2 cellular contexts compared by ENCODE assay signal in genomic region chr6:113565306-113565705, GRCh38.
TF ChIP-seq lines count a peak whose summit lies in the region.

No MANE protein-coding gene starts in this region.

TF ChIP-seq in GM23338, 12 proteins besides CTCF, POLR2A, EP300 and RAD21 (continued from another document):
- TF ChIP-seq REST (IDR thresholded peaks at IDR 0.05; ENCODE audit: unreplicated experiment) (no peak), EZH2 (IDR thresholded peaks at IDR 0.05; ENCODE audit: low read depth, unreplicated experiment) (no peak), ZNF114 (CRISPR knock-in tag; IDR thresholded peaks at IDR 0.05) (no peak), CREB1 (CRISPR knock-in tag; IDR thresholded peaks at IDR 0.05; ENCODE audit: low read depth) (no peak), EZH2phosphoT487 (IDR thresholded peaks at IDR 0.05; ENCODE audit: unreplicated experiment) (no peak), POLR2AphosphoS5 (IDR thresholded peaks at IDR 0.05; ENCODE audit: low read depth) (no peak), ZNF462 (CRISPR knock-in tag; IDR thresholded peaks at IDR 0.05) (no peak), ZNF331 (CRISPR knock-in tag; IDR thresholded peaks at IDR 0.05; ENCODE audit: low read depth) (no peak), NANOG (IDR thresholded peaks at IDR 0.05; ENCODE audit: borderline replicate concordance) (no peak), ETS1 (IDR thresholded peaks at IDR 0.05) (no peak)

TF ChIP-seq in GM12878, 131 proteins besides CTCF, POLR2A, EP300 and RAD21 (continued from another document):
- TF ChIP-seq ZBTB4 (CRISPR knock-in tag; IDR thresholded peaks at IDR 0.05) (no peak), PAX5 (IDR thresholded peaks at IDR 0.05; ENCODE audit: borderline replicate concordance, low read depth, low read length) (no peak), BCL11A (IDR thresholded peaks at IDR 0.05; ENCODE audit: low read depth, low read length) (no peak), ZNF384 (IDR thresholded peaks at IDR 0.05; ENCODE audit: borderline replicate concordance, low read depth, low read length) (no peak), KAT2A (conservative IDR thresholded peaks at IDR 0.05; ENCODE audit: control insufficient read depth, low read depth, low read length) (no peak), NR2C1 (IDR thresholded peaks at IDR 0.05) (no peak), SRF (IDR thresholded peaks at IDR 0.05; ENCODE audit: low read depth in 2 of 2, low read length in 2 of 2) (no peak), REST (IDR thresholded peaks at IDR 0.05; ENCODE audit: low read depth, low read length) (no peak), MTA3 (IDR thresholded peaks at IDR 0.05; ENCODE audit: borderline replicate concordance, low read length) (no peak), IKZF2 (IDR thresholded peaks at IDR 0.05) (no peak), PRDM15 (CRISPR knock-in tag; IDR thresholded peaks at IDR 0.05) (no peak), GATAD2B (conservative IDR thresholded peaks at IDR 0.05; ENCODE audit: low read depth) (no peak), IRF3 (IDR thresholded peaks at IDR 0.05) (no peak), PAX8 (IDR thresholded peaks at IDR 0.05) (no peak)
